Comparison of ENCODE assay signal across 1 cellular context in genomic region chr11:16981651-16982194, GRCh38.
TF ChIP-seq lines count a peak whose summit lies in the region.

No MANE protein-coding gene starts in this region.

TF ChIP-seq in HepG2, 621 proteins besides CTCF, POLR2A, EP300 and RAD21 (continued from another document and continues in another):
- TF ChIP-seq ZNF407 (CRISPR knock-in tag; IDR thresholded peaks at IDR 0.05; ENCODE audit: not compliant biosample characterization) (no peak), HNRNPH1 (optimal IDR thresholded peaks at IDR 0.05; ENCODE audit: low read depth, low read length) (no peak), PITX1 (CRISPR knock-in tag; IDR thresholded peaks at IDR 0.05) (no peak), ZNF564 (CRISPR knock-in tag; IDR thresholded peaks at IDR 0.05) (no peak), ZNF33A (CRISPR knock-in tag; IDR thresholded peaks at IDR 0.05; ENCODE audit: borderline replicate concordance) (no peak), NR2F6 (IDR thresholded peaks at IDR 0.05) (peak; percentile 46), NR2F6 (CRISPR knock-in tag; IDR thresholded peaks at IDR 0.05) (peak; percentile 46; the same call in 1 of the 2 replicates), ZNF282 (IDR thresholded peaks at IDR 0.05; ENCODE audit: partially characterized antibody) (no peak), ZFP1 (CRISPR knock-in tag; IDR thresholded peaks at IDR 0.05) (no peak), ZNF276 (CRISPR knock-in tag; IDR thresholded peaks at IDR 0.05; ENCODE audit: low read depth) (no peak), GZF1 (CRISPR knock-in tag; IDR thresholded peaks at IDR 0.05) (no peak), ZNF644 (CRISPR knock-in tag; IDR thresholded peaks at IDR 0.05; ENCODE audit: low read depth) (peak; percentile 81), ZNF501 (CRISPR knock-in tag; IDR thresholded peaks at IDR 0.05) (peak; percentile 56; the same call in 1 of the 2 replicates), SOX5 (CRISPR knock-in tag; IDR thresholded peaks at IDR 0.05; ENCODE audit: borderline replicate concordance) (peak; percentile 77; the same call in 1 of the 2 replicates), FOXO1 (CRISPR knock-in tag; IDR thresholded peaks at IDR 0.05) (peak; percentile 72; the same call in 1 of the 2 replicates), SIN3B (IDR thresholded peaks at IDR 0.05; ENCODE audit: low read length) (no peak), YY1 (IDR thresholded peaks at IDR 0.05; ENCODE audit: insufficient read depth, insufficient replicate concordance, low read depth, low read length) (peak; percentile 20), TBX2 (CRISPR knock-in tag; IDR thresholded peaks at IDR 0.05; ENCODE audit: borderline replicate concordance) (peak; percentile 62; the same call in 1 of the 2 replicates), KLF12 (CRISPR knock-in tag; IDR thresholded peaks at IDR 0.05; ENCODE audit: borderline replicate concordance) (no peak), CBX5 (CRISPR knock-in tag; IDR thresholded peaks at IDR 0.05; ENCODE audit: borderline replicate concordance) (no peak), TRAFD1 (CRISPR knock-in tag; IDR thresholded peaks at IDR 0.05; ENCODE audit: borderline replicate concordance) (no peak), EZH2 (conservative IDR thresholded peaks at IDR 0.05; ENCODE audit: low read depth, low read length) (no peak), ATF7 (IDR thresholded peaks at IDR 0.05) (no peak), ATF7 (CRISPR knock-in tag; IDR thresholded peaks at IDR 0.05) (peak; percentile 92), ZNF724P (CRISPR knock-in tag; IDR thresholded peaks at IDR 0.05; ENCODE audit: borderline replicate concordance) (no peak), ZNF556 (CRISPR knock-in tag; IDR thresholded peaks at IDR 0.05; ENCODE audit: borderline replicate concordance) (no peak), ZNF362 (CRISPR knock-in tag; IDR thresholded peaks at IDR 0.05; ENCODE audit: borderline replicate concordance) (no peak), ZBTB7A (CRISPR knock-in tag; IDR thresholded peaks at IDR 0.05) (no peak), CCAR2 (optimal IDR thresholded peaks at IDR 0.05; ENCODE audit: low read depth, low read length) (no peak), HNF4A (CRISPR knock-in tag; IDR thresholded peaks at IDR 0.05) (0 out of 2 replicates have a peak, but pooled peaks have one; percentile 9), SOX13 (IDR thresholded peaks at IDR 0.05) (no peak), SOX13 (CRISPR knock-in tag; conservative IDR thresholded peaks at IDR 0.05 in 1 of 2, IDR thresholded peaks at IDR 0.05 in 1 of 2) (peak in 1 of 2 experiments; percentile 78; a peak in 2 of 4 replicates), HDAC2 (CRISPR knock-in tag; IDR thresholded peaks at IDR 0.05) (0 out of 2 replicates have a peak, but pooled peaks have one; percentile 30), JUN (CRISPR knock-in tag; IDR thresholded peaks at IDR 0.05) (peak; percentile 97), ELF4 (CRISPR knock-in tag; IDR thresholded peaks at IDR 0.05; ENCODE audit: borderline replicate concordance) (no peak), ZNF567 (CRISPR knock-in tag; IDR thresholded peaks at IDR 0.05; ENCODE audit: borderline replicate concordance) (no peak), ZNF687 (CRISPR knock-in tag; IDR thresholded peaks at IDR 0.05) (peak; percentile 84), ZNF547 (CRISPR knock-in tag; IDR thresholded peaks at IDR 0.05) (no peak), SNRNP70 (IDR thresholded peaks at IDR 0.05; ENCODE audit: low read depth, low read length) (no peak), AGO2 (optimal IDR thresholded peaks at IDR 0.05; ENCODE audit: low read depth, low read length) (no peak), CENPX (CRISPR knock-in tag; IDR thresholded peaks at IDR 0.05) (no peak), MED13 (CRISPR knock-in tag; IDR thresholded peaks at IDR 0.05) (no peak)
- TF ChIP-seq, protein P1, sequence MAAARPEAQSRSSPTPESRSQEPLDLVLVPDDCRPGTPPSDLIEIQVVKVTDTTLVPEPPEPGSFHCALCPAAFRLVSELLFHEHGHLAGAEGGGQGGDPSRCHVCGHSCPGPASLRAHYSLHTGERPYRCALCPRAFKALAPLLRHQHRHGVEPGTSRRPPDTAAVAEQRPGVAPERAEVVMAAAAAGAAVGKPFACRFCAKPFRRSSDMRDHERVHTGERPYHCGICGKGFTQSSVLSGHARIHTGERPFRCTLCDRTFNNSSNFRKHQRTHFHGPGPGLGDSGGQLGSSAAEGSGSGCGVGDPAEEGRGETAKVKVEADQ (CRISPR knock-in tag; IDR thresholded peaks at IDR 0.05; ENCODE audit: borderline replicate concordance): no peak
- TF ChIP-seq, protein P2, sequence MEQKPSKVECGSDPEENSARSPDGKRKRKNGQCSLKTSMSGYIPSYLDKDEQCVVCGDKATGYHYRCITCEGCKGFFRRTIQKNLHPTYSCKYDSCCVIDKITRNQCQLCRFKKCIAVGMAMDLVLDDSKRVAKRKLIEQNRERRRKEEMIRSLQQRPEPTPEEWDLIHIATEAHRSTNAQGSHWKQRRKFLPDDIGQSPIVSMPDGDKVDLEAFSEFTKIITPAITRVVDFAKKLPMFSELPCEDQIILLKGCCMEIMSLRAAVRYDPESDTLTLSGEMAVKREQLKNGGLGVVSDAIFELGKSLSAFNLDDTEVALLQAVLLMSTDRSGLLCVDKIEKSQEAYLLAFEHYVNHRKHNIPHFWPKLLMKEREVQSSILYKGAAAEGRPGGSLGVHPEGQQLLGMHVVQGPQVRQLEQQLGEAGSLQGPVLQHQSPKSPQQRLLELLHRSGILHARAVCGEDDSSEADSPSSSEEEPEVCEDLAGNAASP (CRISPR knock-in tag; IDR thresholded peaks at IDR 0.05; ENCODE audit: borderline replicate concordance): no peak; the same call in 1 of the 2 replicates
